Comparison of ENCODE assay signal across 24 cellular contexts in genomic region chrX:107503996-107504395, GRCh38. TPM values are rescaled to one million over a fixed set of nuclear protein-coding genes. Genes with fewer than 3 reads are reported as not detected.
"Had no signal": no experiment of that assay in that cellular context is flagged by ENCODE, and none has a peak within 500 bp of the region (broad histone marks: within the 10 kb centered on the region; RNA-seq: fewer than 3 reads in every experiment).

No MANE protein-coding gene starts in this region.

- H3K9me3 Mint-ChIP-seq: natural killer cell treated with Interleukin-12 subunit alpha and Interleukin-12 subunit beta and Interleukin-15 and Interleukin-18, amount 100 ng/mL, for 72 hours; stimulated activated naive CD8-positive, alpha-beta T cell treated with anti-CD3 and anti-CD28 coated beads, Interleukin-15, amount 100 ng/mL, for 72 hours had no signal

- H3K36me3 ChIP-seq: colonic mucosa, esophagus squamous epithelium, neutrophil, sigmoid colon, thoracic aorta, transverse colon had no signal

- H3K4me3 Mint-ChIP-seq: natural killer cell treated with Interleukin-12 subunit alpha and Interleukin-12 subunit beta and Interleukin-15 and Interleukin-18, amount 100 ng/mL, for 72 hours; stimulated activated naive B cell treated with anti-CD40 and anti-IgM and Interleukin-4, amounts not matched to agents 10 μg/mL and 1 μg/mL and 100 μg/mL, for 72 hours; stimulated activated naive CD8-positive, alpha-beta T cell treated with anti-CD3 and anti-CD28 coated beads, Interleukin-15, amount 100 ng/mL, for 72 hours had no signal

- H3K4me2 ChIP-seq: hepatocyte had no signal

- H3K36me3 Mint-ChIP-seq: natural killer cell treated with Interleukin-12 subunit alpha and Interleukin-12 subunit beta and Interleukin-15 and Interleukin-18, amount 100 ng/mL, for 72 hours; stimulated activated naive B cell treated with anti-CD40 and anti-IgM and Interleukin-4, amounts not matched to agents 10 μg/mL and 1 μg/mL and 100 μg/mL, for 72 hours had no signal

- H3K9me3 ChIP-seq: colonic mucosa, neutrophil, sigmoid colon, thoracic aorta, transverse colon had no signal

- H3K27me3 ChIP-seq: colonic mucosa had no signal

- H3K27ac ChIP-seq: colonic mucosa, esophagus squamous epithelium, hepatocyte, neutrophil, sigmoid colon, skin epidermis, thoracic aorta, transverse colon had no signal

- H3K4me3 ChIP-seq: colonic mucosa, esophagus squamous epithelium, hepatocyte, lung, sigmoid colon, skin epidermis, thoracic aorta, transverse colon had no signal

- H2AFZ ChIP-seq: hepatocyte had no signal

- H3K79me2 ChIP-seq: hepatocyte had no signal

- H3K4me1 ChIP-seq: colonic mucosa, transverse colon had no signal

- DNase-seq: colonic mucosa; dermis blood vessel endothelial cell; esophagus squamous epithelium; foreskin fibroblast; head of caudate nucleus; left colon; left ventricle myocardium superior; mesenchymal stem cell; midbrain; posterior cingulate gyrus; sigmoid colon; stimulated activated CD4-positive, alpha-beta T cell treated with anti-CD3 and anti-CD28 coated beads, Interleukin-2, amount 100 ng/mL, for 24 hours; stimulated activated CD4-positive, alpha-beta T cell treated with anti-CD3 and anti-CD28 coated beads, Interleukin-4, amount 100 ng/mL, for 4 hours; stimulated activated naive B cell treated with anti-CD40 and anti-IgM and Interleukin-4, amounts not matched to agents 10 μg/mL and 1 μg/mL and 100 μg/mL, for 72 hours; stimulated activated naive CD8-positive, alpha-beta T cell treated with anti-CD3 and anti-CD28 coated beads, Interleukin-15, amount 100 ng/mL, for 72 hours; transverse colon had no signal

- H3K27ac Mint-ChIP-seq: natural killer cell treated with Interleukin-12 subunit alpha and Interleukin-12 subunit beta and Interleukin-15 and Interleukin-18, amount 100 ng/mL, for 72 hours; stimulated activated naive B cell treated with anti-CD40 and anti-IgM and Interleukin-4, amounts not matched to agents 10 μg/mL and 1 μg/mL and 100 μg/mL, for 72 hours; stimulated activated naive CD8-positive, alpha-beta T cell treated with anti-CD3 and anti-CD28 coated beads, Interleukin-15, amount 100 ng/mL, for 72 hours had no signal

RNA-seq across cellular contexts. Expression of gene FRMPD3, which starts 54.5 kb away (rescaled TPM):
- total RNA-seq: dermis blood vessel endothelial cell, left ventricle myocardium superior, pulmonary artery endothelial cell, subcutaneous adipose tissue had no signal
